In the genomic region with DNA sequence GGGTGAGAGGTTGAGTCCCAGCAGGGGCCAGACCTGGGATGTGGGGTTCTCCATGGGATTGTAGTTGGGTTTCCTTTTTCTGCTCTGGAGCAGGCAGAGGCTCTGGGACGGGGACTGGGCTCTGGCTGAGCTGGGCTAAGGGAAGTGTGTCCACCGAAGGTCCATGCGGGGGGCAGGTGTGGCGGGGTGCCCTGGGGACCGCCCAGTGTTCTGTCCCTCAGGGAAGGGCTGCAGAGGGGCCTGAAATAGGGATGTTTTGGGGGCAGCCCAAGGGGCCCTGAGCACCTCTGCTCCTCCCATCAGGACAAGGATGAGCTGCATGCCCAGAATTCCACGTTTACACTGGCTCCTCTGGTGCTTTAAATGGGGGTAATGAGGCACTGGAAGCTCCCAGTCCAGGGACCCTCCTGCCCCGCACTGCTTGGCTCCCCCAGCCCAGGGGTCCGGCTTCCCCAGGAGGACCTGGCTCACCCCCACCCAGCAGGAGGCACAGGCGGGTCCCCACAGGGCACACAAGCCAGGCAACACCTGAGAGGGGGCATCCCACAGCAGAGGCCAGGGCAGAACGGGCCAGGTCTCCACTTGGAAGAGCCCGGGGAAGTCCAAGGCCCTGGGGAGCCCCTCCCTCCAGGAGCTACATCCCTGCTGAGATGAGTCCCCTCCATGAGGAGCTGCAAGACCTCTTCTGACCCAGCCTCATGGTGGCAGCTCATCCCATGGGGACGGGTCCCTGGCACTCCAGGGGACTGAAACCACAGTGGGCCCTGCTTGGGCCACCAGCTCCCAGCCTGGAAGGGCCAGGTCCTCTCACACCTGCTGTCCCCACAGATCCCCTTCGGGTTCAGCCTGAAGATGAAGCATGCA, we compare ENCODE assay signal across 31 cellular contexts.
"Had no signal": no experiment of that assay in that cellular context is flagged by ENCODE, and none has a peak within 500 bp of the region (broad histone marks: within the 10 kb centered on the region; RNA-seq: fewer than 3 reads in every experiment).

No MANE protein-coding gene starts in this region.

- H3K27ac Mint-ChIP-seq: activated CD4-positive, alpha-beta T cell treated with anti-CD3 and anti-CD28 coated beads, Interleukin-2, amount 10 ng/mL, durations not matched to agents 7 days and 5 days; activated CD8-positive, alpha-beta T cell treated with anti-CD3 and anti-CD28 coated beads for 36 hours; activated naive CD4-positive, alpha-beta T cell treated with anti-CD3 and anti-CD28 coated beads, Interleukin-2, amount 50 U/mL, for 72 hours; activated T-helper 17 cell treated with anti-CD3 and anti-CD28 coated beads, Interleukin-2, amount 50 U/mL, for 72 hours; natural killer cell treated with Interleukin-12 subunit alpha and Interleukin-12 subunit beta and Interleukin-15 and Interleukin-18, amount 100 ng/mL, for 72 hours; progenitor cell of endocrine pancreas; T-helper 1 cell treated with Interleukin-12 subunit alpha and Interleukin-12 subunit beta and Interleukin-4 antibody, amounts not matched to agents 30 μg/mL and 1 μg/mL, for 36 hours had no signal

- H3K27ac ChIP-seq: breast epithelium, epithelial cell of prostate, esophagus squamous epithelium, heart right ventricle, left lung, lower lobe of right lung, skin epidermis, thoracic aorta, VCaP had no signal

- H3K4me3 Mint-ChIP-seq: activated CD4-positive, alpha-beta T cell treated with anti-CD3 and anti-CD28 coated beads, Interleukin-2, amount 10 ng/mL, durations not matched to agents 7 days and 5 days; activated CD8-positive, alpha-beta T cell treated with anti-CD3 and anti-CD28 coated beads for 36 hours; activated T-cell treated with anti-CD3 and anti-CD28 coated beads, Interleukin-2, amount 50 U/mL, for 4 hours; activated T-helper 17 cell treated with anti-CD3 and anti-CD28 coated beads, Interleukin-2, amount 50 U/mL, for 72 hours; natural killer cell treated with Interleukin-12 subunit alpha and Interleukin-12 subunit beta and Interleukin-15 and Interleukin-18, amount 100 ng/mL, for 72 hours; T-helper 1 cell treated with Interleukin-12 subunit alpha and Interleukin-12 subunit beta and Interleukin-4 antibody, amounts not matched to agents 30 μg/mL and 1 μg/mL, for 36 hours had no signal

- H3K4me3 ChIP-seq: breast epithelium, esophagus squamous epithelium, heart right ventricle, left lung, lower lobe of right lung, skin epidermis, thoracic aorta had no signal

- DNase-seq: activated CD4-positive, alpha-beta T cell treated with anti-CD3 and anti-CD28 coated beads, Interleukin-2, amount 10 ng/mL, durations not matched to agents 7 days and 5 days; activated CD8-positive, alpha-beta T cell treated with anti-CD3 and anti-CD28 coated beads for 36 hours; activated gamma-delta T cell treated with Interleukin-2 at 50 U/mL for 16 hours; activated T-cell treated with anti-CD3 and anti-CD28 coated beads, Interleukin-2, amount 50 U/mL, for 4 hours; central memory CD4-positive, alpha-beta T cell; dermis blood vessel endothelial cell; effector CD8-positive, alpha-beta T cell; esophagus squamous epithelium; foreskin melanocyte; heart right ventricle; lower lobe of right lung; mesendoderm; stimulated activated CD4-positive, alpha-beta T cell treated with anti-CD3 and anti-CD28 coated beads, Interleukin-4, amount 100 ng/mL, for 4 hours; stimulated activated naive CD4-positive, alpha-beta T cell treated with Interleukin-2 at 50 U/mL for 16 hours; T-helper 9 cell; trophoblast cell had no signal

- ATAC-seq: activated CD8-positive, alpha-beta T cell treated with anti-CD3 and anti-CD28 coated beads for 36 hours; activated naive CD4-positive, alpha-beta T cell treated with anti-CD3 and anti-CD28 coated beads, Interleukin-2, amount 50 U/mL, for 72 hours; activated T-cell treated with anti-CD3 and anti-CD28 coated beads, Interleukin-2, amount 50 U/mL, for 4 hours; activated T-helper 17 cell treated with anti-CD3 and anti-CD28 coated beads, Interleukin-2, amount 50 U/mL, for 72 hours; heart right ventricle; left lung; lower lobe of right lung; natural killer cell treated with Interleukin-12 subunit alpha and Interleukin-12 subunit beta and Interleukin-15 and Interleukin-18, amount 100 ng/mL, for 72 hours; sciatic nerve had no signal

- H3K27me3 Mint-ChIP-seq: activated CD4-positive, alpha-beta T cell treated with anti-CD3 and anti-CD28 coated beads, Interleukin-2, amount 10 ng/mL, durations not matched to agents 7 days and 5 days; activated CD8-positive, alpha-beta T cell treated with anti-CD3 and anti-CD28 coated beads for 36 hours; activated T-helper 17 cell treated with anti-CD3 and anti-CD28 coated beads, Interleukin-2, amount 50 U/mL, for 72 hours; natural killer cell treated with Interleukin-12 subunit alpha and Interleukin-12 subunit beta and Interleukin-15 and Interleukin-18, amount 100 ng/mL, for 72 hours had no signal

- H3K36me3 ChIP-seq: breast epithelium, esophagus squamous epithelium, heart right ventricle, left lung, lower lobe of right lung, thoracic aorta had no signal

- H3K36me3 Mint-ChIP-seq: activated naive CD4-positive, alpha-beta T cell treated with anti-CD3 and anti-CD28 coated beads, Interleukin-2, amount 50 U/mL, for 72 hours; natural killer cell treated with Interleukin-12 subunit alpha and Interleukin-12 subunit beta and Interleukin-15 and Interleukin-18, amount 100 ng/mL, for 72 hours had no signal

- H3K4me1 Mint-ChIP-seq: activated CD4-positive, alpha-beta T cell treated with anti-CD3 and anti-CD28 coated beads, Interleukin-2, amount 10 ng/mL, durations not matched to agents 7 days and 5 days; activated T-helper 17 cell treated with anti-CD3 and anti-CD28 coated beads, Interleukin-2, amount 50 U/mL, for 72 hours had no signal

- H3K9me3 Mint-ChIP-seq: activated CD4-positive, alpha-beta T cell treated with anti-CD3 and anti-CD28 coated beads, Interleukin-2, amount 10 ng/mL, durations not matched to agents 7 days and 5 days; activated CD8-positive, alpha-beta T cell treated with anti-CD3 and anti-CD28 coated beads for 36 hours; activated naive CD4-positive, alpha-beta T cell treated with anti-CD3 and anti-CD28 coated beads, Interleukin-2, amount 50 U/mL, for 72 hours; activated T-cell treated with anti-CD3 and anti-CD28 coated beads, Interleukin-2, amount 50 U/mL, for 4 hours; activated T-helper 17 cell treated with anti-CD3 and anti-CD28 coated beads, Interleukin-2, amount 50 U/mL, for 72 hours; natural killer cell treated with Interleukin-12 subunit alpha and Interleukin-12 subunit beta and Interleukin-15 and Interleukin-18, amount 100 ng/mL, for 72 hours had no signal

- FAIRE-seq: endometrium, TTC549, urothelium cell line had no signal

- H3K9me3 ChIP-seq: breast epithelium, heart right ventricle, lower lobe of right lung, thoracic aorta had no signal

- H3K4me1 ChIP-seq: breast epithelium, esophagus squamous epithelium, heart right ventricle, left lung, lower lobe of right lung had no signal
